31 cellular contexts compared by ENCODE assay signal in the genomic region with DNA sequence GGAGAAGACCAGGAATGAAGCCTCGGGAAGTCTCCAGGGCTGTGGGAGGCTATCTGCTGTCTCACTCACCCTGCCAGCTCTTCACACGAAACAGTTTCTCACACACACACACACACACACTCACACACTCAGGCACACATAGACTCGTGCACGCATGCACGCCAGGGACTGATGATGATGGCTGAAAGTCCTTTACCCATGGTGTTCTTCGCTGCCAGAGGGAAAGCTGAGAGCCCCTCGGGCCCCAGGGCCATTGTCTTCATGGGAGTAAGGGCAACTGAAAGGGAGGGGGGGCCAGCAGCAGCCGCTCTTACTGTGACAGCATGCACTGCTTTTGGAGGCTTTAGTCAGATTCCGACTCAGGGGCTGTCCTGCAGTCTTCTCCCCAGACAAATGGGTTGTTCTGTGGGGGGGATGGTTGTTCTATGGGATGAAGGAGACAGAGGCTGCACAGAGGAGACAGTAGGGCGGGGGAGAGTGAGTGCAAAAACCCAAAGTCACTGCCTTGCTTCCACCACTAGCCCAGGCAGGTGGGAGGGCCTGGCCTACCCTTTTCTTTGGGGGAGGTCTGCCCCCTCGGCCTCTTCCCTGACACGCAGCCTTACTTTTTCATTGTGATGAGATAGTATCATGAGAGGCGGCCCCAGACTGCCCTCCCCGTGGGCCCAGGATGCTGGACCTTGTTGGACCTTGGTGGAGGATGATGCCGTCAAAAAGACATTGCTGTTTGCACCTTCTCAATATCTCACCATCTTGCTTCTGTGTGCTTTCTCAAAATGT. TPM values are rescaled to one million over a fixed set of nuclear protein-coding genes. Genes with fewer than 3 reads are reported as not detected.
"Had no signal": no experiment of that assay in that cellular context is flagged by ENCODE, and none has a peak within 500 bp of the region (broad histone marks: within the 10 kb centered on the region; RNA-seq: fewer than 3 reads in every experiment).

No MANE protein-coding gene starts in this region.

- H3K27me3 Mint-ChIP-seq: activated B cell treated with CpG ODN at 0.5 μM for 24 hours; activated CD4-positive, alpha-beta T cell treated with anti-CD3 and anti-CD28 coated beads for 36 hours; activated naive CD8-positive, alpha-beta T cell had no signal

- H3K4me1 Mint-ChIP-seq: activated B cell treated with CpG ODN at 0.5 μM for 24 hours; activated CD4-positive, alpha-beta T cell treated with anti-CD3 and anti-CD28 coated beads for 36 hours had no signal

- H3K27ac ChIP-seq: adrenal gland, epithelial cell of prostate, heart right ventricle, lower lobe of right lung, stomach, suprapubic skin, transverse colon, uterus had no signal

- H3K4me3 ChIP-seq: adrenal gland, coronary artery, heart right ventricle, lower lobe of right lung, mucosa of descending colon, stomach, suprapubic skin, transverse colon, uterus had no signal

- H3K27me3 ChIP-seq: adrenal gland, heart right ventricle, stomach, suprapubic skin, transverse colon, uterus had no signal

- H3K9me3 Mint-ChIP-seq: activated B cell treated with CpG ODN at 0.5 μM for 24 hours; activated T-cell treated with anti-CD3 and anti-CD28 coated beads, Interleukin-2, amount 50 U/mL, for 4 hours; activated T-helper 2 cell treated with anti-CD3 and anti-CD28 coated beads, Interferon-gamma antibody, Interleukin-2, Interleukin-4, amounts not matched to agents 10 μg/mL and 5 μg/mL and 100 μg/mL, durations not matched to agents 14 hours and 24 hours and 36 hours; nephron progenitor cell had no signal

- H3K27ac Mint-ChIP-seq: activated B cell treated with CpG ODN at 0.5 μM for 24 hours; activated CD4-positive, alpha-beta T cell treated with anti-CD3 and anti-CD28 coated beads for 36 hours; activated naive CD8-positive, alpha-beta T cell; activated T-helper 2 cell treated with anti-CD3 and anti-CD28 coated beads, Interferon-gamma antibody, Interleukin-2, Interleukin-4, amounts not matched to agents 10 μg/mL and 5 μg/mL and 100 μg/mL, durations not matched to agents 14 hours and 24 hours and 36 hours; nephron progenitor cell; progenitor cell of endocrine pancreas had no signal

- H3K9me3 ChIP-seq: adrenal gland, heart right ventricle, lower lobe of right lung, mucosa of descending colon, stomach, suprapubic skin, transverse colon, uterus had no signal

- H3K4me1 ChIP-seq: adrenal gland, lower lobe of right lung, suprapubic skin, transverse colon, uterus had no signal

- H3K4me3 Mint-ChIP-seq: activated B cell treated with CpG ODN at 0.5 μM for 24 hours; activated CD4-positive, alpha-beta T cell treated with anti-CD3 and anti-CD28 coated beads for 36 hours; activated naive CD8-positive, alpha-beta T cell; activated T-cell treated with anti-CD3 and anti-CD28 coated beads, Interleukin-2, amount 50 U/mL, for 4 hours; nephron progenitor cell had no signal

- DNase-seq: activated B cell treated with CpG ODN at 0.5 μM for 24 hours; activated CD4-positive, alpha-beta T cell treated with anti-CD3 and anti-CD28 coated beads for 36 hours; activated CD4-positive, alpha-beta T cell treated with anti-CD3 and anti-CD28 coated beads, Interleukin-2, amount 50 U/mL, for 4 hours; activated CD8-positive, alpha-beta memory T cell treated with anti-CD3 and anti-CD28 coated beads for 24 hours; activated CD8-positive, alpha-beta memory T cell treated with anti-CD3 and anti-CD28 coated beads, Interleukin-2, amount 50 U/mL, for 4 hours; activated naive CD4-positive, alpha-beta T cell; activated T-cell treated with anti-CD3 and anti-CD28 coated beads, Interleukin-2, amount 50 U/mL, for 4 hours; adrenal gland; cerebellar nuclear complex; heart right ventricle; kidney; lower lobe of right lung; mesendoderm; mucosa of descending colon; nephron progenitor cell; right cardiac atrium; stimulated activated CD4-positive, alpha-beta T cell treated with anti-CD3 and anti-CD28 coated beads, Interleukin-1b, Interleukin-23, amount 100 ng/mL, for 48 hours; stomach; T1000; transverse colon; uterus had no signal

- H3K36me3 ChIP-seq: adrenal gland, heart right ventricle, lower lobe of right lung, stomach, suprapubic skin, transverse colon, uterus had no signal

- ATAC-seq: activated CD4-positive, alpha-beta T cell treated with anti-CD3 and anti-CD28 coated beads for 36 hours; activated T-cell treated with anti-CD3 and anti-CD28 coated beads, Interleukin-2, amount 50 U/mL, for 4 hours; heart right ventricle; left lobe of liver; lower lobe of right lung; mucosa of descending colon had no signal

- H3K36me3 Mint-ChIP-seq: activated naive CD8-positive, alpha-beta T cell had no signal

RNA-seq across cellular contexts. Expression of gene STUM, which starts 29.0 kb away (rescaled TPM):
- total RNA-seq: activated CD4-positive, alpha-beta T cell treated with anti-CD3 and anti-CD28 coated beads for 36 hours; activated T-cell treated with anti-CD3 and anti-CD28 coated beads, Interleukin-2, amount 50 U/mL, for 4 hours; activated T-helper 2 cell treated with anti-CD3 and anti-CD28 coated beads, Interferon-gamma antibody, Interleukin-2, Interleukin-4, amounts not matched to agents 10 μg/mL and 5 μg/mL and 100 μg/mL, durations not matched to agents 14 hours and 24 hours and 36 hours; astrocyte; bronchial epithelial cell; T-helper 1 cell treated with Interleukin-12 subunit alpha and Interleukin-12 subunit beta and Interleukin-4 antibody, amounts not matched to agents 30 ng/mL and 1 ng/mL, for 36 hours had no signal
